In the genomic region with DNA sequence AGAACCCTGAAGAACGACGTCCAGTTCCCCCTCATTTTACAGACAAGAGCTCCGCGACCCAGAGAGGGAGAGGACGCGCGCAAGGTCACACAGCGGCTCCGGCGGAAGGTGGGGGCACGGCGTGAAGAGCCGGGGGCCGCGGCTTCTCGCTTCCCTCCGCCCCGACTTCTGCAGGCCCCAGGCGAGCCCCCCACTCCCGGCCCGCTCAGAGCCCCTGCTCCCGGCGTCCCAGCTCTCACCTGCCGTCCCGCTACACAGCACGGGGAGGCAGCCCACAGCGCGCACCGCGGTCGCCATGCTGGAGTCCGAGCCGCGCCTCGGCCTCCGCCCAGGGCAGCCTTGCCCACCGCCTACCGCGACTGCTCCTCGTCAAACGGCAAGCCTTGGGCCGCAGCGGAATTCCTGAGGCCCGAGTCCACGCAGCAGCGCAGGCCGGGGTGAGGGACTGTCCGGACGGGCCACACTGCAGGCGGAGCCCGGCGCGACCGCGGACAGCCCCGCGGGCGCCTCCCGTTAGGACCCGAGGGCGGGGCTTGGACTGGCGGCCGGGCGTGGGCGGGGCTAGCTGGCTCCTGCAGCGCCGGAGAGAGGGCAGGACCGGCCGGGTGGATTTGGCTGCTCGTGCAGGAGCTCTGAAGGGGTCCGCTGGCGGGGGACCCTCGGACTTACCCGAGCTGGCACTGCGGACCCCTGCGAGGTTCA, we compare ENCODE assay signal across 8 cellular contexts. TPM values are rescaled to one million over a fixed set of nuclear protein-coding genes. Genes with fewer than 3 reads are reported as not detected.
DNase-seq lines count a peak whose midpoint lies in the region; ATAC-seq and TF ChIP-seq lines count a peak whose summit lies in the region.

A gene (minus strand): TSS at position 314 of the 702 bp plus-strand sequence. CDS start 17 bp downstream, at position 297.

- H3K27me3 Mint-ChIP-seq in T-helper 2 cell treated with Interferon-gamma antibody and Interleukin-4, amounts not matched to agents 5 μg/mL and 100 μg/mL, for 36 hours (ENCODE audit: low read depth), result no peaks in the 10 kb centered on the region

- peaks cover 25% of the 10 kb centered on the region for H3K36me3 Mint-ChIP-seq in T-helper 2 cell treated with Interferon-gamma antibody and Interleukin-4, amounts not matched to agents 5 μg/mL and 100 μg/mL, for 36 hours (ENCODE audit: low read depth)

- H3K27me3 ChIP-seq in ascending aorta, result no peaks in the 10 kb centered on the region

- H3K4me3 ChIP-seq in ascending aorta, result peak within 1 kb of the TSS; percentile 87 to 99
- peak within 1 kb of the TSS; percentile 98 for H3K4me3 ChIP-seq in retinal pigment epithelial cell (ENCODE audit: low read length)

- H3K4me3 Mint-ChIP-seq in T-helper 2 cell treated with Interferon-gamma antibody and Interleukin-4, amounts not matched to agents 5 μg/mL and 100 μg/mL, for 36 hours, result peak within 1 kb of the TSS; percentile 96

- H3K4me1 ChIP-seq in ascending aorta, result peaks cover 9 to 13% of the 10 kb centered on the region in 2 donors

- peak; percentile 93 for ATAC-seq in GM18498 (IDR thresholded peaks at IDR 0.05; ENCODE audit: unreplicated experiment)
- ATAC-seq in HG02798 (IDR thresholded peaks at IDR 0.05; ENCODE audit: poor library complexity, unreplicated experiment), result peak; percentile 95

- H3K27ac Mint-ChIP-seq in T-helper 2 cell treated with Interferon-gamma antibody and Interleukin-4, amounts not matched to agents 5 μg/mL and 100 μg/mL, for 36 hours, result peak within 1 kb of the TSS; percentile 94

- H3K9me3 Mint-ChIP-seq in T-helper 2 cell treated with Interferon-gamma antibody and Interleukin-4, amounts not matched to agents 5 μg/mL and 100 μg/mL, for 36 hours, result peaks cover 3% of the 10 kb centered on the region

- H3K4me1 Mint-ChIP-seq in T-helper 2 cell treated with Interferon-gamma antibody and Interleukin-4, amounts not matched to agents 5 μg/mL and 100 μg/mL, for 36 hours (ENCODE audit: low read depth), result peaks cover 39% of the 10 kb centered on the region

- peak; percentile 13 for DNase-seq in NCI-H1694 (lab: John Stamatoyannopoulos, UW)
- peak; percentile 84 for DNase-seq in T-helper 2 cell treated with Interferon-gamma antibody and Interleukin-4, amounts not matched to agents 5 μg/mL and 100 μg/mL, for 36 hours (ENCODE audit: low spot score)
- DNase-seq in ascending aorta (ENCODE audit: low spot score in 2 of 2), result peak; percentile 26 to 89
- DNase-seq in hepatic stellate cell (ENCODE audit: low spot score), result peak; percentile 92
- DNase-seq in retinal pigment epithelial cell (ENCODE audit: low read depth), result peak; percentile 11
- DNase-seq in OCI-M2 (lab: John Stamatoyannopoulos, UW; ENCODE audit: unreplicated experiment), result no peak

- H3K9me3 ChIP-seq in ascending aorta, result no peaks in the 10 kb centered on the region

- intact Hi-C loops in ascending aorta (cut with DNase I), result loop anchor here (1.0 kb wide), 2 partner anchors 44 to 86 kb away; a partner anchor contains a TSS

- peak within 1 kb of the TSS; percentile 94 to 98 for H3K27ac ChIP-seq in ascending aorta

- H3K36me3 ChIP-seq in ascending aorta, result peaks cover 2 to 3% of the 10 kb centered on the region in 2 donors

- TF ChIP-seq CTCF in ascending aorta (IDR thresholded peaks at IDR 0.05) (peak in 2 of 3 experiments; percentile 18 to 28), retinal pigment epithelial cell (conservative IDR thresholded peaks at IDR 0.05; ENCODE audit: low read depth, low read length) (no peak)

RNA-seq across cellular contexts. Expression of the gene that starts here (rescaled TPM):
- 30.1 TPM for total RNA-seq in ascending aorta
